1 cellular context compared by ENCODE assay signal in genomic region chr11:134050541-134051383, GRCh38.
TF ChIP-seq lines count a peak whose summit lies in the region.

No MANE protein-coding gene starts in this region.

TF ChIP-seq in K562, 482 proteins besides CTCF, POLR2A, EP300 and RAD21 (continued from another document and continues in another):
- TF ChIP-seq ZBTB7A (IDR thresholded peaks at IDR 0.05; ENCODE audit: borderline replicate concordance, control insufficient read depth, low read depth, low read length) (peak; percentile 36; the same call in 1 of the 2 replicates), LEF1 (IDR thresholded peaks at IDR 0.05) (no peak), GTF2F1 (IDR thresholded peaks at IDR 0.05; ENCODE audit: low read depth, low read length) (no peak), ARHGAP35 (IDR thresholded peaks at IDR 0.05; ENCODE audit: partially characterized antibody) (no peak), ZNF146 (CRISPR knock-in tag; IDR thresholded peaks at IDR 0.05; ENCODE audit: unreplicated experiment) (no peak), SAP30 (IDR thresholded peaks at IDR 0.05; ENCODE audit: borderline replicate concordance, insufficient read depth, low read depth, low read length, poor library complexity, severe bottlenecking) (no peak), TEAD1 (CRISPR knock-in tag; IDR thresholded peaks at IDR 0.05) (no peak), FIP1L1 (IDR thresholded peaks at IDR 0.05; ENCODE audit: low read depth, low read length, poor library complexity, severe bottlenecking) (no peak), ARID3B (CRISPR knock-in tag; IDR thresholded peaks at IDR 0.05; ENCODE audit: borderline replicate concordance) (no peak), PYGO2 (tag; IDR thresholded peaks at IDR 0.05) (no peak), SIX5 (IDR thresholded peaks at IDR 0.05; ENCODE audit: borderline replicate concordance in 1 of 2, insufficient read depth in 1 of 2, low read depth in 1 of 2, low read length in 2 of 2) (no peak), NRF1 (conservative IDR thresholded peaks at IDR 0.05 in 1 of 2, IDR thresholded peaks at IDR 0.05 in 1 of 2) (peak; percentile 59 to 70), ARID2 (IDR thresholded peaks at IDR 0.05) (no peak), SETDB1 (IDR thresholded peaks at IDR 0.05; ENCODE audit: low read length) (no peak), ZNF280B (CRISPR knock-in tag; IDR thresholded peaks at IDR 0.05) (no peak), GATAD2A (IDR thresholded peaks at IDR 0.05) (no peak), CC2D1A (IDR thresholded peaks at IDR 0.05) (no peak), NR2C1 (IDR thresholded peaks at IDR 0.05) (no peak), NR2C1 (tag; IDR thresholded peaks at IDR 0.05) (no peak), ZNF212 (CRISPR knock-in tag; IDR thresholded peaks at IDR 0.05) (no peak), RBM39 (optimal IDR thresholded peaks at IDR 0.05; ENCODE audit: low read depth, low read length) (no peak), RNF219 (CRISPR knock-in tag; IDR thresholded peaks at IDR 0.05) (no peak), MEF2A (IDR thresholded peaks at IDR 0.05; ENCODE audit: control insufficient read depth, low read depth, low read length) (no peak), TFE3 (CRISPR knock-in tag; IDR thresholded peaks at IDR 0.05) (no peak), DLX4 (CRISPR knock-in tag; IDR thresholded peaks at IDR 0.05) (no peak), ZNF512 (tag; IDR thresholded peaks at IDR 0.05) (no peak), CGGBP1 (CRISPR knock-in tag; IDR thresholded peaks at IDR 0.05) (no peak), MAFG (tag; conservative IDR thresholded peaks at IDR 0.05) (no peak), NR2F6 (CRISPR knock-in tag; IDR thresholded peaks at IDR 0.05) (no peak), SMC3 (conservative IDR thresholded peaks at IDR 0.05; ENCODE audit: insufficient read depth, low read depth, low read length) (peak; percentile 77), ZNF263 (CRISPR knock-in tag; IDR thresholded peaks at IDR 0.05; ENCODE audit: borderline replicate concordance) (no peak), SMARCC2 (IDR thresholded peaks at IDR 0.05; ENCODE audit: low read depth) (no peak), SRF (CRISPR knock-in tag; IDR thresholded peaks at IDR 0.05) (no peak), TOE1 (IDR thresholded peaks at IDR 0.05; ENCODE audit: borderline replicate concordance) (no peak), TOE1 (CRISPR knock-in tag; IDR thresholded peaks at IDR 0.05; ENCODE audit: borderline replicate concordance, low read depth) (no peak), HLTF (IDR thresholded peaks at IDR 0.05) (no peak), BHLHE40 (IDR thresholded peaks at IDR 0.05; ENCODE audit: low read length) (peak; percentile 54), THRB (CRISPR knock-in tag; conservative IDR thresholded peaks at IDR 0.05) (no peak), USF2 (CRISPR knock-in tag; IDR thresholded peaks at IDR 0.05) (no peak), ZNF124 (CRISPR knock-in tag; IDR thresholded peaks at IDR 0.05) (no peak), CLOCK (CRISPR knock-in tag; IDR thresholded peaks at IDR 0.05; ENCODE audit: borderline replicate concordance) (no peak), STAG1 (CRISPR knock-in tag; IDR thresholded peaks at IDR 0.05; ENCODE audit: borderline replicate concordance) (peak; percentile 39; the same call in 1 of the 2 replicates), BRD9 (IDR thresholded peaks at IDR 0.05; ENCODE audit: low read depth, partially characterized antibody) (no peak), TSHZ1 (CRISPR knock-in tag; IDR thresholded peaks at IDR 0.05) (no peak)
